15 cellular contexts compared by ENCODE assay signal in genomic region chr17:66950886-66951604, GRCh38. TPM values are rescaled to one million over a fixed set of nuclear protein-coding genes. Genes with fewer than 3 reads are reported as not detected.
DNase-seq lines count a peak whose midpoint lies in the region; ATAC-seq and TF ChIP-seq lines count a peak whose summit lies in the region.
"Had no signal": no experiment of that assay in that cellular context is flagged by ENCODE, and none has a peak within 500 bp of the region (broad histone marks: within the 10 kb centered on the region; RNA-seq: fewer than 3 reads in every experiment).

No MANE protein-coding gene starts in this region.

- H3K79me1 ChIP-seq in IMR-90 (ENCODE audit: low read depth in 1 of 2, low read length in 2 of 2): no peaks in the 10 kb centered on the region

- peak overlapping the region; percentile 77; the same call in 2 of the 3 replicates for H2BK15ac ChIP-seq in IMR-90 (ENCODE audit: low read depth, low read length)

- H4K91ac ChIP-seq in IMR-90 (ENCODE audit: insufficient read depth, low read depth, low read length): peak overlapping the region; percentile 86

- H3K36me3 ChIP-seq in IMR-90 (ENCODE audit: control insufficient read depth, insufficient read depth, low read length): no peaks in the 10 kb centered on the region
- no peaks in the 10 kb centered on the region for H3K36me3 ChIP-seq in mammary epithelial cell (ENCODE audit: insufficient read depth, low read length)
- no peaks in the 10 kb centered on the region for H3K36me3 ChIP-seq in neural progenitor cell
- no peaks in the 10 kb centered on the region for H3K36me3 ChIP-seq in spleen

- H2BK5ac ChIP-seq in IMR-90 (ENCODE audit: low read depth, low read length, poor library complexity, severe bottlenecking): peak overlapping the region; percentile 89

- H4K20me1 ChIP-seq in IMR-90 (ENCODE audit: insufficient read depth, low read length) (no peaks in the 10 kb centered on the region), mammary epithelial cell (ENCODE audit: insufficient read depth, low read length) (no peaks in the 10 kb centered on the region), neural progenitor cell (ENCODE audit: low read depth) (no peaks in the 10 kb centered on the region)

- H4K8ac ChIP-seq in IMR-90 (ENCODE audit: low read depth in 2 of 2, low read length in 2 of 2): peak overlapping the region; percentile 9 to 60; a peak in 2 of 4 replicates

- peaks cover 27% of the 10 kb centered on the region for H3K9me1 ChIP-seq in IMR-90 (ENCODE audit: insufficient read depth, low read length)

- H3K56ac ChIP-seq in IMR-90 (ENCODE audit: extremely low read depth, insufficient read depth, low read length): no peak overlapping the region

- intact Hi-C loops in IMR-90 (cut with micrococcal nuclease): no loop called here
- intact Hi-C loops in mammary epithelial cell (cut with micrococcal nuclease): no loop called here
- intact Hi-C loops in right cardiac atrium (cut with DNase I): no loop called here
- intact Hi-C loops in activated T-helper 1 cell treated with anti-CD3 and anti-CD28 coated beads, Interleukin-12 subunit alpha, Interleukin-12 subunit beta, Interleukin-2, Interleukin-4 antibody, amounts not matched to agents 30 ng/mL and 10 ng/mL and 1 ng/mL, durations not matched to agents 14 hours and 24 hours and 36 hours (cut with micrococcal nuclease): no loop called here
- intact Hi-C loops in spleen (cut with DNase I; ENCODE audit: low total_unique reads): no loop called here

- WGBS in IMR-90 (ENCODE audit: extremely low coverage in 2 of 2, insufficient read length in 1 of 2), 2 experiments: 94% methylated on average over 3 of the region's 6 CpGs; no CpG with 5 or more reads in 1 of the 2 experiments
- 56% methylated on average over 3 of the region's 6 CpGs for WGBS in mammary epithelial cell (ENCODE audit: low coverage, missing lambda C conversion rate)
- WGBS in right cardiac atrium: 88% methylated on average over 6 of the region's 6 CpGs
- 77 to 94% (median 87%) methylated on average over 6 of the region's 6 CpGs for WGBS in spleen, 5 donors

- CTCF ChIA-PET in IMR-90 (lab: Yijun Ruan, JAX) (interaction anchor here (0.7 kb wide), 2 partner anchors 26 to 46 kb away, joined by 3 read pairs; no protein-coding TSS in a partner anchor), mammary epithelial cell (lab: Charles Lee; ENCODE audit: low non-redundant PET) (no interaction called here)

- H3K18ac ChIP-seq in IMR-90 (ENCODE audit: low read depth, low read length): no peak overlapping the region; the same call in 1 of the 2 replicates

- no peak overlapping the region for H3K4me2 ChIP-seq in IMR-90 (ENCODE audit: low read depth, low read length)
- H3K4me2 ChIP-seq in mammary epithelial cell (ENCODE audit: insufficient read depth, low read depth, low read length): peak overlapping the region; percentile 60
- H3K4me2 ChIP-seq in neural progenitor cell: no peak overlapping the region

- TF ChIP-seq CTCF in 22Rv1 (IDR thresholded peaks at IDR 0.05): no peak
- no peak for TF ChIP-seq CTCF in IMR-90 (conservative IDR thresholded peaks at IDR 0.05; ENCODE audit: low read depth, low read length)
- TF ChIP-seq CTCF in mammary epithelial cell (conservative IDR thresholded peaks at IDR 0.05 in 1 of 2, IDR thresholded peaks at IDR 0.05 in 1 of 2; ENCODE audit: extremely low read depth in 1 of 2, insufficient read depth in 1 of 2, low read depth in 1 of 2, low read length in 2 of 2): no peak
- TF ChIP-seq CTCF in neural progenitor cell (IDR thresholded peaks at IDR 0.05): no peak
- no peak for TF ChIP-seq CTCF in spleen (IDR thresholded peaks at IDR 0.05 in 8 of 11, conservative IDR thresholded peaks at IDR 0.05 in 3 of 11)

- H3K27ac ChIP-seq in 22Rv1 (peak overlapping the region; percentile 67), IMR-90 (ENCODE audit: insufficient read depth, low read length) (peak overlapping the region; percentile 57; the same call in 1 of the 2 replicates), mammary epithelial cell (ENCODE audit: insufficient read depth, low read depth, low read length) (peak overlapping the region; percentile 85), neural progenitor cell (no peak overlapping the region), right cardiac atrium (ENCODE audit: low read length) (no peak overlapping the region), spleen (no peak overlapping the region)

- TF ChIP-seq POLR2A in IMR-90 (IDR thresholded peaks at IDR 0.05; ENCODE audit: low read depth, low read length): no peak
- TF ChIP-seq POLR2A in spleen (IDR thresholded peaks at IDR 0.05): no peak

- H2BK120ac ChIP-seq in IMR-90 (ENCODE audit: low read depth, low read length): peak overlapping the region; percentile 96

- BruUV-seq in IMR-90 (replicated peaks; lab: Mats Ljungman, UMichigan) (no TSS peak), mammary epithelial cell (replicated peaks; lab: Mats Ljungman, UMichigan) (no TSS peak)

- peaks cover 1% of the 10 kb centered on the region; the same call in 1 of the 2 replicates for H3K27me3 ChIP-seq in IMR-90 (ENCODE audit: control insufficient read depth, insufficient read depth, low read length)
- no peaks in the 10 kb centered on the region for H3K27me3 ChIP-seq in mammary epithelial cell (ENCODE audit: insufficient read depth, low read length)
- H3K27me3 ChIP-seq in neural progenitor cell: no peaks in the 10 kb centered on the region
- H3K27me3 ChIP-seq in right cardiac atrium (ENCODE audit: control insufficient read depth, insufficient read depth): no peaks in the 10 kb centered on the region
- peaks cover 0 to 45% (median 11%) of the 10 kb centered on the region in 7 donors for H3K27me3 ChIP-seq in spleen (replicated peaks in 1 of 7)

- peak overlapping the region; percentile 29 for H3K4me3 Mint-ChIP-seq in neural progenitor cell
- no peak overlapping the region for H3K4me3 Mint-ChIP-seq in activated T-helper 1 cell treated with anti-CD3 and anti-CD28 coated beads, Interleukin-12 subunit alpha, Interleukin-12 subunit beta, Interleukin-2, Interleukin-4 antibody, amounts not matched to agents 30 ng/mL and 10 ng/mL and 1 ng/mL, durations not matched to agents 14 hours and 24 hours and 36 hours
- H3K4me3 Mint-ChIP-seq: activated CD8-positive, alpha-beta T cell treated with anti-CD3 and anti-CD28 coated beads for 36 hours; naive thymus-derived CD8-positive, alpha-beta T cell had no signal

- peak overlapping the region; percentile 88 for H3K23ac ChIP-seq in IMR-90 (ENCODE audit: low read depth, low read length)

- H3K9me3 Mint-ChIP-seq in neural progenitor cell: peaks cover 15% of the 10 kb centered on the region
- no peaks in the 10 kb centered on the region for H3K9me3 Mint-ChIP-seq in activated T-helper 1 cell treated with anti-CD3 and anti-CD28 coated beads, Interleukin-12 subunit alpha, Interleukin-12 subunit beta, Interleukin-2, Interleukin-4 antibody, amounts not matched to agents 30 ng/mL and 10 ng/mL and 1 ng/mL, durations not matched to agents 14 hours and 24 hours and 36 hours
- H3K9me3 Mint-ChIP-seq: activated CD8-positive, alpha-beta T cell treated with anti-CD3 and anti-CD28 coated beads for 36 hours; naive thymus-derived CD8-positive, alpha-beta T cell had no signal

- peak overlapping the region; percentile 95 for H2BK20ac ChIP-seq in IMR-90 (ENCODE audit: low read depth, low read length)

- H3K27me3 Mint-ChIP-seq in neural progenitor cell (ENCODE audit: insufficient read depth, low read depth): peaks cover 19% of the 10 kb centered on the region
- H3K27me3 Mint-ChIP-seq in activated T-helper 1 cell treated with anti-CD3 and anti-CD28 coated beads, Interleukin-12 subunit alpha, Interleukin-12 subunit beta, Interleukin-2, Interleukin-4 antibody, amounts not matched to agents 30 ng/mL and 10 ng/mL and 1 ng/mL, durations not matched to agents 14 hours and 24 hours and 36 hours (ENCODE audit: insufficient read depth): peaks cover 19% of the 10 kb centered on the region

- H2AFZ ChIP-seq in IMR-90 (replicated peaks; ENCODE audit: low read length, poor library complexity) (peak overlapping the region; percentile 47), mammary epithelial cell (ENCODE audit: low read depth, low read length) (peak overlapping the region; percentile 43), neural progenitor cell (replicated peaks) (no peak overlapping the region)

- H3K4me1 ChIP-seq in IMR-90 (ENCODE audit: control insufficient read depth, insufficient read depth, low read length) (peaks cover 18% of the 10 kb centered on the region), mammary epithelial cell (ENCODE audit: insufficient read depth, low read length) (peaks cover 38% of the 10 kb centered on the region), neural progenitor cell (no peaks in the 10 kb centered on the region), right cardiac atrium (ENCODE audit: control insufficient read depth, insufficient read depth, low read length) (no peaks in the 10 kb centered on the region), spleen (no peaks in the 10 kb centered on the region)

- H3K4me3 ChIP-seq in IMR-90 (ENCODE audit: insufficient read depth, low read depth, low read length) (no peak overlapping the region), mammary epithelial cell (replicated peaks in 1 of 3; ENCODE audit: insufficient read depth in 1 of 3, low read depth in 2 of 3, low read length in 3 of 3) (no peak overlapping the region), neural progenitor cell (no peak overlapping the region), right cardiac atrium (ENCODE audit: low read length) (no peak overlapping the region), spleen (no peak overlapping the region)

- H3K9ac ChIP-seq in IMR-90 (ENCODE audit: low read depth, low read length) (no peak overlapping the region), mammary epithelial cell (ENCODE audit: insufficient read depth, low read length) (no peak overlapping the region), neural progenitor cell (no peak overlapping the region)

- H2AK5ac ChIP-seq in IMR-90 (ENCODE audit: low read depth, low read length): peak overlapping the region; percentile 91

- H3K36me3 Mint-ChIP-seq in neural progenitor cell: peaks cover 2% of the 10 kb centered on the region
- no peaks in the 10 kb centered on the region for H3K36me3 Mint-ChIP-seq in activated T-helper 1 cell treated with anti-CD3 and anti-CD28 coated beads, Interleukin-12 subunit alpha, Interleukin-12 subunit beta, Interleukin-2, Interleukin-4 antibody, amounts not matched to agents 30 ng/mL and 10 ng/mL and 1 ng/mL, durations not matched to agents 14 hours and 24 hours and 36 hours (ENCODE audit: low read depth)
- H3K36me3 Mint-ChIP-seq: brain; naive thymus-derived CD8-positive, alpha-beta T cell had no signal

- dilution Hi-C loops in IMR-90 (cut with HindIII; ENCODE audit: low sequenced_read_pairs, unreplicated experiment) (no loop called here), mammary epithelial cell (cut with HindIII; ENCODE audit: low sequenced_read_pairs) (no loop called here)

- TF ChIP-seq RAD21 in IMR-90 (IDR thresholded peaks at IDR 0.05; ENCODE audit: low read length): no peak

- ATAC-seq in IMR-90 (ENCODE audit: low read depth) (no peak), right cardiac atrium (no peak)
- ATAC-seq: activated CD8-positive, alpha-beta T cell treated with anti-CD3 and anti-CD28 coated beads for 36 hours; naive thymus-derived CD8-positive, alpha-beta T cell had no signal

- no peak overlapping the region for H3K27ac Mint-ChIP-seq in neural progenitor cell
- no peak overlapping the region for H3K27ac Mint-ChIP-seq in activated T-helper 1 cell treated with anti-CD3 and anti-CD28 coated beads, Interleukin-12 subunit alpha, Interleukin-12 subunit beta, Interleukin-2, Interleukin-4 antibody, amounts not matched to agents 30 ng/mL and 10 ng/mL and 1 ng/mL, durations not matched to agents 14 hours and 24 hours and 36 hours
- H3K27ac Mint-ChIP-seq: activated CD8-positive, alpha-beta T cell treated with anti-CD3 and anti-CD28 coated beads for 36 hours; naive thymus-derived CD8-positive, alpha-beta T cell had no signal

- peak overlapping the region; percentile 82 for H3K14ac ChIP-seq in IMR-90 (replicated peaks; ENCODE audit: low read depth, low read length)

- no peak overlapping the region for H4K5ac ChIP-seq in IMR-90 (ENCODE audit: low read depth, low read length)

- no peak for DNase-seq in IMR-90
- DNase-seq in mammary epithelial cell: peak; percentile 9
- DNase-seq in neural progenitor cell (ENCODE audit: low spot score): no peak
- no peak for DNase-seq in right cardiac atrium
- no peak for DNase-seq in activated T-helper 1 cell treated with anti-CD3 and anti-CD28 coated beads, Interleukin-12 subunit alpha, Interleukin-12 subunit beta, Interleukin-2, Interleukin-4 antibody, amounts not matched to agents 30 ng/mL and 10 ng/mL and 1 ng/mL, durations not matched to agents 14 hours and 24 hours and 36 hours (ENCODE audit: low spot score)
- no peak for DNase-seq in NCI-H446 (lab: John Stamatoyannopoulos, UW)
- DNase-seq in spleen: no peak
- DNase-seq: activated CD8-positive, alpha-beta T cell treated with anti-CD3 and anti-CD28 coated beads for 36 hours; activated effector memory CD4-positive, alpha-beta T cell treated with anti-CD3 and anti-CD28 coated beads, Interleukin-2, amount 50 U/mL, for 16 hours; effector CD8-positive, alpha-beta T cell; naive thymus-derived CD8-positive, alpha-beta T cell; Right ventricle myocardium superior had no signal

- H2AK9ac ChIP-seq in IMR-90 (replicated peaks; ENCODE audit: low read depth, low read length, poor library complexity): peak overlapping the region; percentile 83

- POLR2A ChIA-PET in IMR-90 (lab: Charles Lee; ENCODE audit: unreplicated experiment): no interaction called here

- peaks cover 17% of the 10 kb centered on the region for H3K4me1 Mint-ChIP-seq in neural progenitor cell
- no peaks in the 10 kb centered on the region for H3K4me1 Mint-ChIP-seq in activated T-helper 1 cell treated with anti-CD3 and anti-CD28 coated beads, Interleukin-12 subunit alpha, Interleukin-12 subunit beta, Interleukin-2, Interleukin-4 antibody, amounts not matched to agents 30 ng/mL and 10 ng/mL and 1 ng/mL, durations not matched to agents 14 hours and 24 hours and 36 hours (ENCODE audit: low read depth)

- no peaks in the 10 kb centered on the region for H3F3A ChIP-seq in neural progenitor cell (ENCODE audit: low read depth)

- no peaks in the 10 kb centered on the region for H3K79me2 ChIP-seq in mammary epithelial cell (ENCODE audit: insufficient read depth, low read length)
- no peaks in the 10 kb centered on the region for H3K79me2 ChIP-seq in neural progenitor cell (ENCODE audit: low read depth)

- in situ Hi-C loops in IMR-90 (cut with MboI; ENCODE audit: low sequenced_read_pairs) (no loop called here), mammary epithelial cell (cut with MboI; ENCODE audit: low sequenced_read_pairs in 2 of 2) (no loop called here)

- H3K9me3 ChIP-seq in IMR-90 (ENCODE audit: control insufficient read depth, insufficient read depth, low read length) (no peaks in the 10 kb centered on the region), mammary epithelial cell (replicated peaks; ENCODE audit: insufficient read depth, low read length) (no peaks in the 10 kb centered on the region), neural progenitor cell (ENCODE audit: low read depth) (no peaks in the 10 kb centered on the region), right cardiac atrium (ENCODE audit: control insufficient read depth, low read length) (no peaks in the 10 kb centered on the region), spleen (no peaks in the 10 kb centered on the region)

- peak overlapping the region; percentile 92 for H3K4ac ChIP-seq in IMR-90 (ENCODE audit: low read depth, low read length)

RNA-seq across cellular contexts. Expression of gene CACNG4, which starts 13.5 kb away (rescaled TPM):
- under 0.01 TPM in 2 replicates for total RNA-seq in IMR-90 (2012; rRNA removed)
- polyA plus RNA-seq in IMR-90 (2012; rRNA removed): 0.44 and 0.53 TPM in 2 replicates
- 0.25 and 0.42 TPM in 2 replicates for polyA plus RNA-seq in IMR-90 (2012; cell fraction: cytosol; rRNA removed)
- polyA plus RNA-seq in IMR-90 (2012; cell fraction: nucleus; rRNA removed; ENCODE audit: low replicate concordance): 0.16 and 0.33 TPM in 2 replicates
- under 1 TPM in 1 of 2 donors, not detected in 1; 0.17 TPM for total RNA-seq in mammary epithelial cell
- polyA plus RNA-seq in mammary epithelial cell: 0.23 TPM
- polyA minus RNA-seq in mammary epithelial cell: 1.2 TPM
- 0.34 and 1.2 TPM in 2 replicates for total RNA-seq in neural progenitor cell (ENCODE audit: low replicate concordance)
- total RNA-seq in right cardiac atrium: under 1 TPM in 2 of 4 donors, not detected in 2; 0.09 to 0.14 TPM
- 0.16 TPM for polyA plus RNA-seq in right cardiac atrium
- total RNA-seq in activated T-helper 1 cell treated with anti-CD3 and anti-CD28 coated beads, Interleukin-12 subunit alpha, Interleukin-12 subunit beta, Interleukin-2, Interleukin-4 antibody, amounts not matched to agents 30 ng/mL and 10 ng/mL and 1 ng/mL, durations not matched to agents 14 hours and 24 hours and 36 hours: not detected in 2 replicates
- total RNA-seq in spleen: not detected
- polyA plus RNA-seq in spleen: not detected
- total RNA-seq: activated CD8-positive, alpha-beta T cell treated with anti-CD3 and anti-CD28 coated beads for 36 hours; naive thymus-derived CD8-positive, alpha-beta T cell; Right ventricle myocardium superior; subcutaneous adipose tissue had no signal
- polyA plus RNA-seq: naive thymus-derived CD8-positive, alpha-beta T cell had no signal

Comparison
In these comparisons a context has a peak if more than half of its experiments do, and no peak if none do; other contexts are left out.
1. H3K27ac ChIP-seq: peak in 22Rv1 (single experiment), IMR-90 (single experiment) and mammary epithelial cell (single experiment); none in neural progenitor cell (single experiment), right cardiac atrium (single experiment) and spleen (0 of 8).